9 cellular contexts compared by ENCODE assay signal in genomic region chr10:35136263-35136815, GRCh38. TPM values are rescaled to one million over a fixed set of nuclear protein-coding genes. Genes with fewer than 3 reads are reported as not detected.
DNase-seq lines count a peak whose midpoint lies in the region; ATAC-seq and TF ChIP-seq lines count a peak whose summit lies in the region.
"Had no signal": no experiment of that assay in that cellular context is flagged by ENCODE, and none has a peak within 500 bp of the region (broad histone marks: within the 10 kb centered on the region; RNA-seq: fewer than 3 reads in every experiment).

No MANE protein-coding gene starts in this region.

- H3K4me1 ChIP-seq in left lung = peaks cover 0 to 9% of the 10 kb centered on the region in 2 donors

- peak overlapping the region; percentile 70 for H3K27ac Mint-ChIP-seq in T-helper 2 cell treated with Interferon-gamma antibody and Interleukin-4, amounts not matched to agents 5 μg/mL and 100 μg/mL, for 36 hours

- peak overlapping the region; percentile 59 for H3K27ac ChIP-seq in HL-60 (replicated peaks)
- H3K27ac ChIP-seq in left lung = peak overlapping the region in 1 of 2 donors; percentile 68

- no peaks in the 10 kb centered on the region for H3K9me3 Mint-ChIP-seq in T-helper 2 cell treated with Interferon-gamma antibody and Interleukin-4, amounts not matched to agents 5 μg/mL and 100 μg/mL, for 36 hours

- H3K36me3 Mint-ChIP-seq in T-helper 2 cell treated with Interferon-gamma antibody and Interleukin-4, amounts not matched to agents 5 μg/mL and 100 μg/mL, for 36 hours (ENCODE audit: low read depth) = no peaks in the 10 kb centered on the region

- peaks cover 41% of the 10 kb centered on the region for H3K4me1 Mint-ChIP-seq in T-helper 2 cell treated with Interferon-gamma antibody and Interleukin-4, amounts not matched to agents 5 μg/mL and 100 μg/mL, for 36 hours (ENCODE audit: low read depth)

- no peaks in the 10 kb centered on the region for H3K36me3 ChIP-seq in left lung

- H3K4me3 ChIP-seq in HL-60 (replicated peaks; ENCODE audit: insufficient read depth, low read length) = no peak overlapping the region
- H3K4me3 ChIP-seq in left lung = no peak overlapping the region

- no peaks in the 10 kb centered on the region for H3K27me3 Mint-ChIP-seq in T-helper 2 cell treated with Interferon-gamma antibody and Interleukin-4, amounts not matched to agents 5 μg/mL and 100 μg/mL, for 36 hours (ENCODE audit: low read depth)

- intact Hi-C loops in left lung (cut with DNase I) = no loop called here

- no peak for TF ChIP-seq CTCF in HL-60 (IDR thresholded peaks at IDR 0.05; ENCODE audit: insufficient read depth, low read length)
- TF ChIP-seq CTCF in left lung (IDR thresholded peaks at IDR 0.05) = no peak

- H3K9me3 ChIP-seq in left lung = no peaks in the 10 kb centered on the region

- peak; percentile 62 for ATAC-seq in GM21576 (IDR thresholded peaks at IDR 0.05; ENCODE audit: unreplicated experiment)
- ATAC-seq in left lung = peak; percentile 33

- H3K27me3 ChIP-seq in HL-60 (ENCODE audit: insufficient read depth, poor library complexity, severe bottlenecking) (no peaks in the 10 kb centered on the region), left lung (no peaks in the 10 kb centered on the region)

- DNase-seq in T-helper 2 cell treated with Interferon-gamma antibody and Interleukin-4, amounts not matched to agents 5 μg/mL and 100 μg/mL, for 36 hours (ENCODE audit: low spot score) = no peak
- no peak for DNase-seq in T-helper 2 cell
- peak in 1 of 2 experiments; percentile 26 for DNase-seq in HL-60 (ENCODE audit: low read depth in 1 of 2, low spot score in 1 of 2)
- no peak for DNase-seq in left lung
- no peak for DNase-seq in KG1 (lab: John Stamatoyannopoulos, UW)
- DNase-seq in activated gamma-delta T cell (lab: John Stamatoyannopoulos, UW) = no peak
- DNase-seq in NCI-H2196 (lab: John Stamatoyannopoulos, UW; ENCODE audit: unreplicated experiment) = no peak
- DNase-seq: mammary epithelial cell had no signal

- H3K4me3 Mint-ChIP-seq in T-helper 2 cell treated with Interferon-gamma antibody and Interleukin-4, amounts not matched to agents 5 μg/mL and 100 μg/mL, for 36 hours = peak overlapping the region; percentile 68

RNA-seq across cellular contexts. Expression of gene CREM, which starts 9.7 kb away (rescaled TPM):
- 10 to 100 TPM; 17.6 to 25.7 TPM for total RNA-seq in left lung

RNA-seq across cellular contexts. Expression of gene CUL2, which starts 46.2 kb away (rescaled TPM):
- total RNA-seq in left lung = 10 to 100 TPM; 28.7 to 36.3 TPM
